ENCODE assay signal across 13 cellular contexts in the genomic region with DNA sequence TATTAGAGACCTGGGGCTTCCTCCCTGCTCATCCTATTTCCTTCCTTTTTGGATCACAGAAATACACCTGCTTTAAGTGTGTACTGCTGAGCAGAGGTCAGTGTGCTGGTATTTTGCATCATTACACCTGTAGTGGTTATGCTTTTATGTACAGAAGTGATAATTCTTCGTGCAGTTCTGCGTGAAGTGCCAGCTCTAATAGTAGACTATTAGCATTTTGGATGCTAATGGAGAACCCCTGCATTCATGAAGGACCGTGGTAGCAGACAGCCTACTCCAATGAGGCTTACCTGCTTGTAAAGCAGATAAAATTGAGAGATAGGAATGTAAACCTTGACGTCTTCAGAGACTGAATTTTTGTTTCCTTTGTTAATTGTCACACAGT.
A peak's percentile ranks its signal among the peaks of the same experiment; 100 is the strongest.
DNase-seq lines count a peak whose midpoint lies in the region; ATAC-seq and TF ChIP-seq lines count a peak whose summit lies in the region.
"Had no signal": no experiment of that assay in that cellular context is flagged by ENCODE, and none has a peak within 500 bp of the region (broad histone marks: within the 10 kb centered on the region; RNA-seq: fewer than 3 reads in every experiment).

No MANE protein-coding gene starts in this region.

- H3K36me3 ChIP-seq in body of pancreas (replicated peaks in 1 of 2; ENCODE audit: insufficient read depth in 1 of 2, low read depth in 2 of 2) (no peaks in the 10 kb centered on the region), spleen (no peaks in the 10 kb centered on the region)
- H3K36me3 ChIP-seq: SJSA1 had no signal

- peak overlapping the region; percentile 60 to 90 (median 70) for H3K27ac ChIP-seq in body of pancreas
- peak overlapping the region in 7 of 8 donors; percentile 13 to 81 (median 71) for H3K27ac ChIP-seq in spleen
- H3K27ac ChIP-seq: SJSA1 had no signal

- TF ChIP-seq POLR2A in body of pancreas (IDR thresholded peaks at IDR 0.05) = no peak
- TF ChIP-seq POLR2A in spleen (IDR thresholded peaks at IDR 0.05) = no peak

- H3K9me3 ChIP-seq in body of pancreas (no peaks in the 10 kb centered on the region), spleen (no peaks in the 10 kb centered on the region)
- H3K9me3 ChIP-seq: SJSA1 had no signal

- no peak overlapping the region for H3K4me3 ChIP-seq in body of pancreas
- H3K4me3 ChIP-seq in spleen = peak overlapping the region in 5 of 8 donors; percentile 8 to 58 (median 22)
- H3K4me3 ChIP-seq: K562, SJSA1 had no signal

- ATAC-seq in GM18909 (IDR thresholded peaks at IDR 0.05; ENCODE audit: poor library complexity, unreplicated experiment) (peak; percentile 9), HG02884 (IDR thresholded peaks at IDR 0.05; ENCODE audit: unreplicated experiment) (peak; percentile 2), body of pancreas (no peak), HG03039 (IDR thresholded peaks at IDR 0.05; ENCODE audit: unreplicated experiment) (no peak)
- ATAC-seq: K562 had no signal

- 12 to 18% methylated on average over 4 of the region's 4 CpGs for WGBS in body of pancreas, 2 donors
- WGBS in spleen, 5 donors = 60 to 73% (median 63%) methylated on average over 4 of the region's 4 CpGs

- H3K27me3 ChIP-seq in body of pancreas (no peaks in the 10 kb centered on the region), spleen (replicated peaks in 1 of 7) (no peaks in the 10 kb centered on the region)
- H3K27me3 ChIP-seq: SJSA1 had no signal

- DNase-seq in body of pancreas (no peak), spleen (no peak), NCI-H446 treated with DMSO at 0.1 percent for 48 hours (lab: John Stamatoyannopoulos, UW) (no peak), NCI-H1105 (lab: John Stamatoyannopoulos, UW) (no peak)
- no peak for DNase-seq in activated CD4-positive, alpha-beta T cell treated with anti-CD3 and anti-CD28 coated beads, Interleukin-2, amount 50 U/mL, for 1 hour
- DNase-seq: activated CD4-positive, alpha-beta T cell treated with anti-CD3 and anti-CD28 coated beads, Interleukin-2, amount 10 ng/mL, durations not matched to agents 7 days and 5 days; activated naive CD4-positive, alpha-beta T cell treated with Interleukin-2 at 50 U/mL for 16 hours; NCI-H2227 treated with DMSO at 0.1 percent for 48 hours had no signal

- peaks cover 60% of the 10 kb centered on the region for H3K4me1 ChIP-seq in body of pancreas
- peaks cover 0 to 59% (median 22%) of the 10 kb centered on the region in 6 donors for H3K4me1 ChIP-seq in spleen

- intact Hi-C loops in body of pancreas (cut with DNase I) (no loop called here), spleen (cut with DNase I; ENCODE audit: low total_unique reads) (no loop called here)

- TF ChIP-seq CTCF in body of pancreas (IDR thresholded peaks at IDR 0.05) (no peak), spleen (IDR thresholded peaks at IDR 0.05 in 8 of 11, conservative IDR thresholded peaks at IDR 0.05 in 3 of 11) (no peak)

Comparison
In these comparisons a context has a peak if more than half of its experiments do, and no peak if none do; other contexts are left out.
1. ATAC-seq: peak in GM18909 (single experiment) and HG02884 (single experiment); none in body of pancreas (single experiment) and HG03039 (single experiment).
2. H3K4me3 ChIP-seq: peak in spleen (5 of 8); none in body of pancreas (0 of 2).